Comparison of ENCODE assay signal across 1 cellular context in genomic region chr21:33478858-33479678, GRCh38.
TF ChIP-seq lines count a peak whose summit lies in the region.

No MANE protein-coding gene starts in this region.

TF ChIP-seq in K562, 482 proteins besides CTCF, POLR2A, EP300 and RAD21 (continued from another document and continues in another):
- TF ChIP-seq ZNF639 (CRISPR knock-in tag; conservative IDR thresholded peaks at IDR 0.05 in 1 of 2, IDR thresholded peaks at IDR 0.05 in 1 of 2) (0 out of 4 replicates have a peak, but pooled peaks of 1 of the 2 experiments have one; percentile 62), ZC3H4 (CRISPR knock-in tag; IDR thresholded peaks at IDR 0.05; ENCODE audit: borderline replicate concordance) (peak; percentile 97; the same call in 1 of the 2 replicates), CHD4 (IDR thresholded peaks at IDR 0.05; ENCODE audit: insufficient read depth, insufficient replicate concordance, low read depth, low read length, poor library complexity, severe bottlenecking) (no peak), SOX6 (IDR thresholded peaks at IDR 0.05) (no peak), SAP30 (IDR thresholded peaks at IDR 0.05; ENCODE audit: borderline replicate concordance, insufficient read depth, low read depth, low read length, poor library complexity, severe bottlenecking) (peak; percentile 71), EGR1 (conservative IDR thresholded peaks at IDR 0.05) (no peak), TARDBP (IDR thresholded peaks at IDR 0.05) (no peak), PBX2 (CRISPR knock-in tag; IDR thresholded peaks at IDR 0.05; ENCODE audit: low read depth) (no peak), PBX2 (tag; conservative IDR thresholded peaks at IDR 0.05; ENCODE audit: low read depth) (no peak), VEZF1 (CRISPR knock-in tag; IDR thresholded peaks at IDR 0.05) (no peak; the same call in 1 of the 2 replicates), ARID4B (CRISPR knock-in tag; IDR thresholded peaks at IDR 0.05) (peak; percentile 87), ZNF263 (CRISPR knock-in tag; IDR thresholded peaks at IDR 0.05; ENCODE audit: borderline replicate concordance) (no peak), FOXO4 (CRISPR knock-in tag; IDR thresholded peaks at IDR 0.05) (no peak), BCOR (IDR thresholded peaks at IDR 0.05) (0 out of 2 replicates have a peak, but pooled peaks have one; percentile 38), FOXK2 (conservative IDR thresholded peaks at IDR 0.05 in 1 of 2, IDR thresholded peaks at IDR 0.05 in 1 of 2; ENCODE audit: low read depth in 2 of 2) (no peak), GABPB1 (CRISPR knock-in tag; IDR thresholded peaks at IDR 0.05) (peak; percentile 39; the same call in 1 of the 2 replicates), ESRRA (IDR thresholded peaks at IDR 0.05; ENCODE audit: borderline replicate concordance, low read depth) (0 out of 2 replicates have a peak, but pooled peaks have one; percentile 50), TCF7L2 (IDR thresholded peaks at IDR 0.05; ENCODE audit: low read depth, low read length) (no peak), ZNF79 (CRISPR knock-in tag; IDR thresholded peaks at IDR 0.05; ENCODE audit: low read depth) (no peak), CGGBP1 (CRISPR knock-in tag; IDR thresholded peaks at IDR 0.05) (no peak), DEAF1 (CRISPR knock-in tag; IDR thresholded peaks at IDR 0.05) (no peak), CREM (IDR thresholded peaks at IDR 0.05; ENCODE audit: low read depth) (no peak), ZNF518B (CRISPR knock-in tag; IDR thresholded peaks at IDR 0.05) (no peak), ZBTB33 (CRISPR knock-in tag; IDR thresholded peaks at IDR 0.05) (peak; percentile 64; the same call in 1 of the 2 replicates), UBTF (IDR thresholded peaks at IDR 0.05; ENCODE audit: borderline replicate concordance in 1 of 2, low read depth in 2 of 2, low read length in 2 of 2) (peak; percentile 86 to 95)
